Comparison of ENCODE assay signal across 15 cellular contexts in the genomic region with DNA sequence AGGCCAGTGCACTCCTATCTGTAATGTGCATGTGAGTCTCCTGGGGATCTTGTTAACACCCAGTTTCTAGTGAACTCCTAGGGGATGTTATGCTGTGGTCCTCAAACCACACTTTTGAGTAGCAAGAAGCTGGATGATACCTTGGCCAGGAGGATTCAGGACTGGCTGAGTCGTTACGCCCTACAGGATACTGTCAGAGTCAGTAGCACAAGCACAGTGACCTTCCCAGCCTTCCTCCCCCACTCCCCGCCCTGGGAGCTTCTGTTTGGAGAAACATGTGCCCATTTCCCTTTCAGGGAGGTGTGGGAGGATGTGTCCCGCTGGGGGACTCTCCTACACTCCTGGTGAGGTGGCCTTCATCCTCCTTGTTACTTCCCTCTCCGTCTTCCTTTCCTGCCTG.
"Had no signal": no experiment of that assay in that cellular context is flagged by ENCODE, and none has a peak within 500 bp of the region (broad histone marks: within the 10 kb centered on the region; RNA-seq: fewer than 3 reads in every experiment).

No MANE protein-coding gene starts in this region.

- H3K36me3 ChIP-seq: cardiac muscle cell, gastroesophageal sphincter, lower lobe of right lung, suprapubic skin had no signal

- H3K27me3 ChIP-seq: cardiac muscle cell, gastroesophageal sphincter, suprapubic skin had no signal

- H3K27ac Mint-ChIP-seq: activated CD8-positive, alpha-beta memory T cell treated with anti-CD3 and anti-CD28 coated beads, Interleukin-2, amount 10 ng/mL, durations not matched to agents 7 days and 5 days; activated naive CD8-positive, alpha-beta T cell; activated T-cell treated with anti-CD3 and anti-CD28 coated beads, Interleukin-2, amount 50 U/mL, for 24 hours had no signal

- H3K4me1 ChIP-seq: gastroesophageal sphincter, lower lobe of right lung, suprapubic skin had no signal

- H3K4me3 ChIP-seq: cardiac muscle cell, gastroesophageal sphincter, lower lobe of right lung, suprapubic skin had no signal

- H3K27me3 Mint-ChIP-seq: activated naive CD8-positive, alpha-beta T cell; activated T-cell treated with anti-CD3 and anti-CD28 coated beads, Interleukin-2, amount 50 U/mL, for 24 hours had no signal

- H3K27ac ChIP-seq: cardiac muscle cell, gastroesophageal sphincter, lower lobe of right lung, suprapubic skin had no signal

- ATAC-seq: activated CD4-positive, CD25-positive, alpha-beta regulatory T cell treated with anti-CD3 and anti-CD28 coated beads, Interleukin-2, amount 50 U/mL, for 24 hours; activated CD8-positive, alpha-beta memory T cell treated with anti-CD3 and anti-CD28 coated beads, Interleukin-2, amount 10 ng/mL, durations not matched to agents 7 days and 5 days; gastroesophageal sphincter; left cardiac atrium; lower lobe of right lung; stimulated activated naive CD8-positive, alpha-beta T cell treated with anti-CD3 and anti-CD28 coated beads, Interleukin-15, Interleukin-2, amounts not matched to agents 100 U/mL and 50 U/mL, for 24 hours had no signal

- H3K4me3 Mint-ChIP-seq: activated CD8-positive, alpha-beta memory T cell treated with anti-CD3 and anti-CD28 coated beads, Interleukin-2, amount 10 ng/mL, durations not matched to agents 7 days and 5 days; activated naive CD8-positive, alpha-beta T cell; activated T-cell treated with anti-CD3 and anti-CD28 coated beads, Interleukin-2, amount 50 U/mL, for 24 hours; naive B cell had no signal

- DNase-seq: activated CD4-positive, alpha-beta T cell treated with anti-CD3 and anti-CD28 coated beads, Interleukin-2, amount 50 U/mL, for 48 hours; activated CD8-positive, alpha-beta memory T cell treated with anti-CD3 and anti-CD28 coated beads, Interleukin-2, amount 10 ng/mL, durations not matched to agents 7 days and 5 days; activated effector memory CD4-positive, alpha-beta T cell treated with anti-CD3 and anti-CD28 coated beads, Interleukin-2, amount 50 U/mL, for 16 hours; activated T-cell treated with anti-CD3 and anti-CD28 coated beads, Interleukin-2, amount 50 U/mL, for 24 hours; anterior cingulate cortex; left cardiac atrium; lower lobe of right lung; naive B cell; stimulated activated CD4-positive, alpha-beta T cell treated with anti-CD3 and anti-CD28 coated beads, Interleukin-2, amount 100 ng/mL, for 48 hours; stimulated activated naive CD8-positive, alpha-beta T cell treated with anti-CD3 and anti-CD28 coated beads, Interleukin-15, Interleukin-2, amounts not matched to agents 100 U/mL and 50 U/mL, for 24 hours had no signal
